In genomic region chr19:42270346-42271044, GRCh38 we compare ENCODE assay signal across 8 cellular contexts. TPM values are rescaled to one million over a fixed set of nuclear protein-coding genes. Genes with fewer than 3 reads are reported as not detected.
DNase-seq lines count a peak whose midpoint lies in the region; ATAC-seq and TF ChIP-seq lines count a peak whose summit lies in the region.

No MANE protein-coding gene starts in this region.

- H3K9me3 ChIP-seq in left ventricle myocardium inferior (replicated peaks) (no peaks in the 10 kb centered on the region), skeletal muscle satellite cell (replicated peaks; ENCODE audit: low read length) (no peaks in the 10 kb centered on the region)

- peaks cover 48% of the 10 kb centered on the region for H3K4me1 ChIP-seq in left ventricle myocardium inferior
- peaks cover 31% of the 10 kb centered on the region for H3K4me1 ChIP-seq in skeletal muscle satellite cell (ENCODE audit: control insufficient read depth, insufficient read depth, low read length)

- H3K4me3 ChIP-seq in left ventricle myocardium inferior (peak overlapping the region; percentile 71), skeletal muscle satellite cell (ENCODE audit: low read length) (peak overlapping the region; percentile 81)

- ATAC-seq in HG03457 (IDR thresholded peaks at IDR 0.05; ENCODE audit: unreplicated experiment), result no peak

- H3K9ac ChIP-seq in skeletal muscle satellite cell (ENCODE audit: low read depth, low read length), result peak overlapping the region; percentile 95

- H3K36me3 ChIP-seq in left ventricle myocardium inferior (peaks cover 32% of the 10 kb centered on the region), skeletal muscle satellite cell (ENCODE audit: insufficient read depth, low read length) (peaks cover 25% of the 10 kb centered on the region)

- intact Hi-C loops in left ventricle myocardium inferior (cut with micrococcal nuclease), result no loop called here

- TF ChIP-seq CTCF in left ventricle myocardium inferior (IDR thresholded peaks at IDR 0.05; ENCODE audit: borderline replicate concordance), result no peak

- peak; percentile 31 for DNase-seq in DMS79 treated with DMSO at 0.1 percent for 48 hours (lab: John Stamatoyannopoulos, UW)
- no peak for DNase-seq in DMS79 (lab: John Stamatoyannopoulos, UW)
- DNase-seq in RKO (ENCODE audit: low spot score), result peak; percentile 88
- peak; percentile 67 for DNase-seq in activated naive CD4-positive, alpha-beta T cell treated with anti-CD3 and anti-CD28 coated beads, Interleukin-2, amount 50 U/mL, for 16 hours
- no peak for DNase-seq in left ventricle myocardium inferior
- no peak for DNase-seq in OCI-M2 (lab: John Stamatoyannopoulos, UW; ENCODE audit: unreplicated experiment)

- peak overlapping the region; percentile 98 for H3K4me2 ChIP-seq in skeletal muscle satellite cell (ENCODE audit: low read length)

- H3K27me3 ChIP-seq in left ventricle myocardium inferior (ENCODE audit: low read depth) (no peaks in the 10 kb centered on the region), skeletal muscle satellite cell (ENCODE audit: control insufficient read depth, insufficient read depth, low read length) (no peaks in the 10 kb centered on the region)

- peak overlapping the region; percentile 91 for H3K27ac ChIP-seq in left ventricle myocardium inferior (replicated peaks)

RNA-seq across cellular contexts. Expression of gene CIC, which starts 1.4 kb away (rescaled TPM):
- total RNA-seq in left ventricle myocardium inferior, result 33.3 TPM
- 18.8 and 21.8 TPM in 2 replicates for total RNA-seq in skeletal muscle satellite cell (2012; rRNA removed)

RNA-seq across cellular contexts. Expression of gene ERF, which starts 15.6 kb away (rescaled TPM):
- 33.5 TPM for total RNA-seq in left ventricle myocardium inferior
- total RNA-seq in skeletal muscle satellite cell (2012; rRNA removed), result 26.6 and 46.1 TPM in 2 replicates

RNA-seq across cellular contexts. Expression of gene GSK3A, which starts 28.1 kb away (rescaled TPM):
- 37.6 TPM for total RNA-seq in left ventricle myocardium inferior
- total RNA-seq in skeletal muscle satellite cell (2012; rRNA removed), result 21.4 and 22.3 TPM in 2 replicates

RNA-seq across cellular contexts. Expression of gene PRR19, which starts 31.4 kb away (rescaled TPM):
- total RNA-seq in left ventricle myocardium inferior, result not detected
- 0.66 and 1.3 TPM in 2 replicates for total RNA-seq in skeletal muscle satellite cell (2012; rRNA removed)

RNA-seq across cellular contexts. Expression of gene PAFAH1B3, which starts 31.9 kb away (rescaled TPM):
- total RNA-seq in left ventricle myocardium inferior, result 2.1 TPM
- total RNA-seq in skeletal muscle satellite cell (2012; rRNA removed), result 9.9 and 14.0 TPM in 2 replicates

Comparison
In these comparisons a context has a peak if more than half of its experiments do, and no peak if none do; other contexts are left out.
1. DNase-seq: peak in DMS79 treated with DMSO at 0.1 percent for 48 hours (single experiment), RKO (single experiment) and activated naive CD4-positive, alpha-beta T cell treated with anti-CD3 and anti-CD28 coated beads, Interleukin-2, amount 50 U/mL, for 16 hours (single experiment); none in DMS79 (single experiment), left ventricle myocardium inferior (single experiment) and OCI-M2 (single experiment).